ENCODE assay signal across 23 cellular contexts in the genomic region with DNA sequence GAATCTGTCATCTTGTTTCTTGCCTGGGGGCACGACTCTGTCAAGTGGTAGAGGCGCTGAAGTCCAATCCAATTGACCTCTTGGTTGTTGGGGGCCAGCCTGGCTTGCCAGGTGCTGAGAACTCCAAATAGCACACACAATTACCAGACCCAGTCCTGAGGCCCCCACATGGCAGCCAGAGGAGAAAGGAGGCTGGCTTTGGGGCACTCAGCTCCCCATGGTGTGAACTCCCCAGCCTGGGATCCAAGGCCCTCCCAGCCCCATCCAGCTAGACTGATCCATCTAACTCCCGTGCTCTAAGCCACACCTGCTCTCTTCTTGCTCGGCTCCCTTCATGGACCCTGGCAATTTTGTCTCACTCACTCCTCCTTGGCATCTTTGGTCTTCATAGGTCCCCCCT.
"Had no signal": no experiment of that assay in that cellular context is flagged by ENCODE, and none has a peak within 500 bp of the region (broad histone marks: within the 10 kb centered on the region; RNA-seq: fewer than 3 reads in every experiment).

No MANE protein-coding gene starts in this region.

- H3K9me3 Mint-ChIP-seq: dendritic cell treated with granulocyte-macrophage colony-stimulating factor and Interleukin-4, amounts not matched to agents 40 ng/mL and 50 ng/mL, for 4 days; effector memory CD8-positive, alpha-beta T cell; stimulated activated memory B cell treated with anti-CD40 and anti-IgM and Interleukin-4, amounts not matched to agents 10 μg/mL and 1 μg/mL and 100 μg/mL, for 72 hours had no signal

- H3K27me3 ChIP-seq: gastroesophageal sphincter, right lobe of liver had no signal

- H3K4me1 ChIP-seq: psoas muscle, right lobe of liver had no signal

- H3K27ac ChIP-seq: esophagus squamous epithelium, gastroesophageal sphincter, neural progenitor cell, parathyroid adenoma, psoas muscle, right lobe of liver, stomach had no signal

- H3K36me3 Mint-ChIP-seq: naive B cell; neural progenitor cell; stimulated activated memory B cell treated with anti-CD40 and anti-IgM and Interleukin-4, amounts not matched to agents 10 μg/mL and 1 μg/mL and 100 μg/mL, for 72 hours had no signal

- H3K36me3 ChIP-seq: esophagus squamous epithelium, gastroesophageal sphincter, neural progenitor cell, right lobe of liver, stomach had no signal

- ATAC-seq: effector memory CD8-positive, alpha-beta T cell; gastroesophageal sphincter; left colon; left ventricle myocardium superior; psoas muscle; right lobe of liver; stimulated activated memory B cell treated with anti-CD40 and anti-IgM and Interleukin-4, amounts not matched to agents 10 μg/mL and 1 μg/mL and 100 μg/mL, for 72 hours had no signal

- H3K27ac Mint-ChIP-seq: dendritic cell treated with granulocyte-macrophage colony-stimulating factor and Interleukin-4, amounts not matched to agents 40 ng/mL and 50 ng/mL, for 4 days; stimulated activated memory B cell treated with anti-CD40 and anti-IgM and Interleukin-4, amounts not matched to agents 10 μg/mL and 1 μg/mL and 100 μg/mL, for 72 hours had no signal

- H3K4me3 ChIP-seq: esophagus squamous epithelium, gastroesophageal sphincter, lung, neural progenitor cell, psoas muscle, right lobe of liver, stomach had no signal

- H3K9me3 ChIP-seq: esophagus squamous epithelium, gastroesophageal sphincter, psoas muscle, right lobe of liver, stomach had no signal

- DNase-seq: effector memory CD8-positive, alpha-beta T cell; esophagus squamous epithelium; foreskin fibroblast; left colon; left ventricle myocardium superior; mesendoderm; naive B cell; occipital lobe; psoas muscle; retina; right lobe of liver; stimulated activated CD4-positive, alpha-beta T cell treated with anti-CD3 and anti-CD28 coated beads, Interleukin-15, amount 100 ng/mL, for 24 hours; stimulated activated CD4-positive, alpha-beta T cell treated with anti-CD3 and anti-CD28 coated beads, Interleukin-1b, Interleukin-23, amount 100 ng/mL, for 48 hours; stimulated activated CD4-positive, alpha-beta T cell treated with anti-CD3 and anti-CD28 coated beads, Interleukin-4, amount 100 ng/mL, for 24 hours; stomach; substantia nigra; trophoblast cell had no signal

- H3K4me3 Mint-ChIP-seq: dendritic cell treated with granulocyte-macrophage colony-stimulating factor and Interleukin-4, amounts not matched to agents 40 ng/mL and 50 ng/mL, for 4 days had no signal
